Comparison of ENCODE assay signal across 1 cellular context in genomic region chr16:9091867-9092281, GRCh38.
TF ChIP-seq lines count a peak whose summit lies in the region.

No MANE protein-coding gene starts in this region.

TF ChIP-seq in HepG2, 621 proteins besides CTCF, POLR2A, EP300 and RAD21 (continued from another document):
- peak; percentile 82; the same call in 1 of the 2 replicates for TF ChIP-seq ZNF138 (CRISPR knock-in tag; IDR thresholded peaks at IDR 0.05; ENCODE audit: low read depth)
- peak; percentile 9; the same call in 1 of the 2 replicates for TF ChIP-seq MEIS2 (CRISPR knock-in tag; IDR thresholded peaks at IDR 0.05)
- TF ChIP-seq RBFOX2 (IDR thresholded peaks at IDR 0.05; ENCODE audit: low read depth, low read length): peak; percentile 89
- TF ChIP-seq HES4 (CRISPR knock-in tag; IDR thresholded peaks at IDR 0.05; ENCODE audit: borderline replicate concordance): peak; percentile 77; the same call in 1 of the 2 replicates
TF ChIP-seq in HepG2: peak in this region for 106.
